ENCODE assay signal across 9 cellular contexts in genomic region chr17:50266384-50267073, GRCh38. TPM values are rescaled to one million over a fixed set of nuclear protein-coding genes. Genes with fewer than 3 reads are reported as not detected.
DNase-seq lines count a peak whose midpoint lies in the region; ATAC-seq and TF ChIP-seq lines count a peak whose summit lies in the region.
"Had no signal": no experiment of that assay in that cellular context is flagged by ENCODE, and none has a peak within 500 bp of the region (broad histone marks: within the 10 kb centered on the region; RNA-seq: fewer than 3 reads in every experiment).

No MANE protein-coding gene starts in this region.

- H3K9me3 ChIP-seq in spleen: no peaks in the 10 kb centered on the region

- no peak overlapping the region for H3K27ac Mint-ChIP-seq in activated T-helper 1 cell treated with anti-CD3 and anti-CD28 coated beads, Interleukin-12 subunit alpha, Interleukin-12 subunit beta, Interleukin-2, Interleukin-4 antibody, amounts not matched to agents 30 ng/mL and 10 ng/mL and 1 ng/mL, durations not matched to agents 14 hours and 24 hours and 36 hours

- ATAC-seq in HG03439 (IDR thresholded peaks at IDR 0.05; ENCODE audit: unreplicated experiment): no peak
- ATAC-seq in HG02884 (IDR thresholded peaks at IDR 0.05; ENCODE audit: unreplicated experiment): no peak

- H3K4me3 ChIP-seq in fibroblast of the aortic adventitia (ENCODE audit: low read depth, low read length): peak overlapping the region; percentile 55
- no peak overlapping the region for H3K4me3 ChIP-seq in spleen

- TF ChIP-seq POLR2A in spleen (IDR thresholded peaks at IDR 0.05): no peak

- H3K36me3 Mint-ChIP-seq in activated T-helper 1 cell treated with anti-CD3 and anti-CD28 coated beads, Interleukin-12 subunit alpha, Interleukin-12 subunit beta, Interleukin-2, Interleukin-4 antibody, amounts not matched to agents 30 ng/mL and 10 ng/mL and 1 ng/mL, durations not matched to agents 14 hours and 24 hours and 36 hours (ENCODE audit: low read depth): no peaks in the 10 kb centered on the region

- no peaks in the 10 kb centered on the region for H3K36me3 ChIP-seq in spleen

- DNase-seq in GM20000 (ENCODE audit: low spot score) (peak; percentile 5), RPMI7951 (ENCODE audit: low read depth) (peak; percentile 90), fibroblast of the aortic adventitia (ENCODE audit: low read depth) (peak; percentile 89), spleen (peak; percentile 60)
- DNase-seq in effector CD8-positive, alpha-beta T cell (lab: John Stamatoyannopoulos, UW): no peak
- DNase-seq in activated T-helper 1 cell treated with anti-CD3 and anti-CD28 coated beads, Interleukin-12 subunit alpha, Interleukin-12 subunit beta, Interleukin-2, Interleukin-4 antibody, amounts not matched to agents 30 ng/mL and 10 ng/mL and 1 ng/mL, durations not matched to agents 14 hours and 24 hours and 36 hours (ENCODE audit: low spot score): no peak

- peaks cover 0 to 28% (median 0%) of the 10 kb centered on the region in 7 donors for H3K27me3 ChIP-seq in spleen (replicated peaks in 1 of 7)

- H3K4me1 Mint-ChIP-seq in activated T-helper 1 cell treated with anti-CD3 and anti-CD28 coated beads, Interleukin-12 subunit alpha, Interleukin-12 subunit beta, Interleukin-2, Interleukin-4 antibody, amounts not matched to agents 30 ng/mL and 10 ng/mL and 1 ng/mL, durations not matched to agents 14 hours and 24 hours and 36 hours (ENCODE audit: low read depth): no peaks in the 10 kb centered on the region

- WGBS in spleen, 5 donors: 22 to 42% (median 40%) methylated on average over 10 to 13 of the region's 13 CpGs

- peaks cover 18% of the 10 kb centered on the region for H3K27me3 Mint-ChIP-seq in activated T-helper 1 cell treated with anti-CD3 and anti-CD28 coated beads, Interleukin-12 subunit alpha, Interleukin-12 subunit beta, Interleukin-2, Interleukin-4 antibody, amounts not matched to agents 30 ng/mL and 10 ng/mL and 1 ng/mL, durations not matched to agents 14 hours and 24 hours and 36 hours (ENCODE audit: insufficient read depth)

- TF ChIP-seq CTCF in GM20000 (IDR thresholded peaks at IDR 0.05; ENCODE audit: extremely low read depth, missing control alignments) (no peak), fibroblast of the aortic adventitia (IDR thresholded peaks at IDR 0.05; ENCODE audit: insufficient read depth, low read length) (peak; percentile 40), spleen (IDR thresholded peaks at IDR 0.05 in 8 of 11, conservative IDR thresholded peaks at IDR 0.05 in 3 of 11) (no peak)

- H3K9me3 Mint-ChIP-seq in activated T-helper 1 cell treated with anti-CD3 and anti-CD28 coated beads, Interleukin-12 subunit alpha, Interleukin-12 subunit beta, Interleukin-2, Interleukin-4 antibody, amounts not matched to agents 30 ng/mL and 10 ng/mL and 1 ng/mL, durations not matched to agents 14 hours and 24 hours and 36 hours: no peaks in the 10 kb centered on the region

- H3K4me3 Mint-ChIP-seq in activated T-helper 1 cell treated with anti-CD3 and anti-CD28 coated beads, Interleukin-12 subunit alpha, Interleukin-12 subunit beta, Interleukin-2, Interleukin-4 antibody, amounts not matched to agents 30 ng/mL and 10 ng/mL and 1 ng/mL, durations not matched to agents 14 hours and 24 hours and 36 hours: no peak overlapping the region

- no peak overlapping the region for H3K27ac ChIP-seq in spleen

- intact Hi-C loops in spleen (cut with DNase I; ENCODE audit: low total_unique reads): no loop called here
- intact Hi-C loops in activated T-helper 1 cell treated with anti-CD3 and anti-CD28 coated beads, Interleukin-12 subunit alpha, Interleukin-12 subunit beta, Interleukin-2, Interleukin-4 antibody, amounts not matched to agents 30 ng/mL and 10 ng/mL and 1 ng/mL, durations not matched to agents 14 hours and 24 hours and 36 hours (cut with micrococcal nuclease): no loop called here

- H3K4me1 ChIP-seq in spleen: peaks cover 0 to 24% (median 2%) of the 10 kb centered on the region in 6 donors

RNA-seq across cellular contexts. Expression of gene TMEM92, which starts 7.7 kb away (rescaled TPM):
- total RNA-seq in RPMI7951 (2014; rRNA removed; shearing (Covaris generic)): 0.29 TPM in 1 of 2 replicates, not detected in the other
- total RNA-seq in fibroblast of the aortic adventitia (ENCODE audit: low replicate concordance) (0.09 TPM in 1 of 2 replicates, not detected in the other), spleen (under 1 TPM in 2 of 7 donors, not detected in 5; 0.44 to 0.49 TPM)
- polyA plus RNA-seq in spleen: under 1 TPM in 1 of 3 donors, not detected in 2; 0.06 TPM
- total RNA-seq in activated T-helper 1 cell treated with anti-CD3 and anti-CD28 coated beads, Interleukin-12 subunit alpha, Interleukin-12 subunit beta, Interleukin-2, Interleukin-4 antibody, amounts not matched to agents 30 ng/mL and 10 ng/mL and 1 ng/mL, durations not matched to agents 14 hours and 24 hours and 36 hours: 0.21 and 0.47 TPM in 2 replicates
- total RNA-seq: frontal cortex had no signal

Comparison
In these comparisons a context has a peak if more than half of its experiments do, and no peak if none do; other contexts are left out.
1. DNase-seq: peak in GM20000 (single experiment), RPMI7951 (single experiment), fibroblast of the aortic adventitia (single experiment) and spleen (single experiment); none in effector CD8-positive, alpha-beta T cell (single experiment) and activated T-helper 1 cell treated with anti-CD3 and anti-CD28 coated beads, Interleukin-12 subunit alpha, Interleukin-12 subunit beta, Interleukin-2, Interleukin-4 antibody, amounts not matched to agents 30 ng/mL and 10 ng/mL and 1 ng/mL, durations not matched to agents 14 hours and 24 hours and 36 hours (single experiment).